In the genomic region with DNA sequence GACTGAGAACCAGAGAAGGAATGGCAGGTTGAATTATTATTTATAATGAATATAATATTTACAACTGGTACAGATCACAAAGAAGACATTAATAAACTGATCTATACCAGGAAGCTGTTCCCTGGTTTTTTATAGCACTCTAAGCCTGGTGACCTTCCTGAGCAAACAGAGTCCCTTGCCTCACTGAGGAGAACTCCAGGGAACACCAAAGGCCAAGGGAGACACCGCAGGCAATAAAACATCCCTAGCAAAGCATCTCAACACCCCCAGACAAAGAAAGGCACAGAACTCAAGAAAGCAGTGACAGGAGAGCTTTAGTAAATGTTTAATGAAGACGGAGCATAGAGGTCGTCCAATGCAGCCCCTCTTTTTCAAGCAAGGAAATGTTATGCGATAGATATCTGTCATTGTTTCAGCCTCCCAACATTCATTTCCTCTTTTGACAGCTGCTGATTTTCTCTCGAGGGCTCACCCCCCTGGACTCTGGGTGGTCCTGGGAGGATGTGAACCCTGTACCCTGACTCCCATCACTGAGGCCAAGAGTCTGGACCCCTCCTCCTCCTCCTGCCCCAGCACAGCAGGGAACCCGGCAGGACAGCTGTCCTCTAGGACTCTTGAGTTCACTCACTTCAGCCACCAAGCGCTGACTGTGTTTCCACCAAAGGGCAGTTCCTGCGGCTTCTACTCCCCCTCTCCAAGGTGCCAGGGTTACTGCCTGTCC, we compare ENCODE assay signal across 14 cellular contexts.
DNase-seq lines count a peak whose midpoint lies in the region; ATAC-seq and TF ChIP-seq lines count a peak whose summit lies in the region.
"Had no signal": no experiment of that assay in that cellular context is flagged by ENCODE, and none has a peak within 500 bp of the region (broad histone marks: within the 10 kb centered on the region; RNA-seq: fewer than 3 reads in every experiment).

No MANE protein-coding gene starts in this region.

- H3K4me1 Mint-ChIP-seq in activated CD4-positive, alpha-beta T cell treated with anti-CD3 and anti-CD28 coated beads, Interleukin-2, amount 10 ng/mL, durations not matched to agents 24 days and 14 days: peaks cover 64% of the 10 kb centered on the region
- H3K4me1 Mint-ChIP-seq in brain (peaks cover 74% of the 10 kb centered on the region), nephron progenitor cell (peaks cover 97% of the 10 kb centered on the region)

- DNase-seq in activated CD4-positive, alpha-beta T cell treated with anti-CD3 and anti-CD28 coated beads, Interleukin-2, amount 10 ng/mL, durations not matched to agents 24 days and 14 days: peak; percentile 52
- DNase-seq in activated CD4-positive, alpha-beta T cell treated with anti-CD3 and anti-CD28 coated beads, Interleukin-2, amount 50 U/mL, for 4 hours: no peak
- DNase-seq in nephron progenitor cell (no peak), GM19240 (ENCODE audit: insufficient read length, low spot score) (no peak), thyroid gland (no peak)
- DNase-seq: activated B cell treated with CpG ODN at 0.5 μM for 24 hours, mesendoderm, MG63, NCI-H2107, SK-N-SH had no signal

- H3K9me3 ChIP-seq in KOPT-K1 (ENCODE audit: insufficient read depth, low read length, poor library complexity, severe bottlenecking): no peaks in the 10 kb centered on the region
- H3K9me3 ChIP-seq in thyroid gland: no peaks in the 10 kb centered on the region
- H3K9me3 ChIP-seq: MG63, SK-N-SH had no signal

- intact Hi-C loops in activated CD4-positive, alpha-beta T cell treated with anti-CD3 and anti-CD28 coated beads, Interleukin-2, amount 10 ng/mL, durations not matched to agents 24 days and 14 days (cut with micrococcal nuclease): loop anchor here (10.0 kb wide), 1 partner anchor 151 kb away; no protein-coding TSS in a partner anchor
- intact Hi-C loops in thyroid gland (cut with DNase I): no loop called here

- H3K4me3 ChIP-seq in thyroid gland (replicated peaks in 1 of 3): no peak overlapping the region
- H3K4me3 ChIP-seq: MG63, smooth muscle cell had no signal

- H3K27ac Mint-ChIP-seq in activated CD4-positive, alpha-beta T cell treated with anti-CD3 and anti-CD28 coated beads, Interleukin-2, amount 10 ng/mL, durations not matched to agents 24 days and 14 days: peak overlapping the region; percentile 30
- H3K27ac Mint-ChIP-seq in brain (peak overlapping the region in 4 of 5 experiments; percentile 33 to 94 (median 70)), nephron progenitor cell (peak overlapping the region; percentile 83)
- H3K27ac Mint-ChIP-seq: activated B cell treated with CpG ODN at 0.5 μM for 24 hours had no signal

- no peaks in the 10 kb centered on the region for H3K27me3 Mint-ChIP-seq in activated CD4-positive, alpha-beta T cell treated with anti-CD3 and anti-CD28 coated beads, Interleukin-2, amount 10 ng/mL, durations not matched to agents 24 days and 14 days
- H3K27me3 Mint-ChIP-seq in brain (peaks cover 10% of the 10 kb centered on the region), nephron progenitor cell (ENCODE audit: low read depth, poor library complexity) (peaks cover 7% of the 10 kb centered on the region)

- H3K9me3 Mint-ChIP-seq in activated CD4-positive, alpha-beta T cell treated with anti-CD3 and anti-CD28 coated beads, Interleukin-2, amount 10 ng/mL, durations not matched to agents 24 days and 14 days: peaks cover 4% of the 10 kb centered on the region
- no peaks in the 10 kb centered on the region for H3K9me3 Mint-ChIP-seq in brain
- no peaks in the 10 kb centered on the region for H3K9me3 Mint-ChIP-seq in nephron progenitor cell
- H3K9me3 Mint-ChIP-seq: activated B cell treated with CpG ODN at 0.5 μM for 24 hours had no signal

- H3K27ac ChIP-seq in KOPT-K1 (ENCODE audit: low read depth, low read length, poor library complexity, severe bottlenecking) (peak overlapping the region; percentile 84), thyroid gland (no peak overlapping the region)

- no peaks in the 10 kb centered on the region for H3K27me3 ChIP-seq in thyroid gland
- H3K27me3 ChIP-seq: MG63 had no signal

- no peak for TF ChIP-seq POLR2A in thyroid gland (IDR thresholded peaks at IDR 0.05)

- peaks cover 0 to 15% of the 10 kb centered on the region in 2 donors for H3K4me1 ChIP-seq in thyroid gland

- no peak for TF ChIP-seq CTCF in brain (conservative IDR thresholded peaks at IDR 0.05)
- no peak for TF ChIP-seq CTCF in nephron progenitor cell (IDR thresholded peaks at IDR 0.05)
- no peak for TF ChIP-seq CTCF in thyroid gland (IDR thresholded peaks at IDR 0.05)

- H3K36me3 ChIP-seq in KOPT-K1 (ENCODE audit: insufficient read depth, low read length) (peaks cover 14% of the 10 kb centered on the region; the same call in 1 of the 2 replicates), thyroid gland (no peaks in the 10 kb centered on the region)
- H3K36me3 ChIP-seq: MG63 had no signal

- 70 to 78% methylated on average over 8 of the region's 8 CpGs for WGBS in thyroid gland, 2 donors

- H3K4me3 Mint-ChIP-seq in activated CD4-positive, alpha-beta T cell treated with anti-CD3 and anti-CD28 coated beads, Interleukin-2, amount 10 ng/mL, durations not matched to agents 24 days and 14 days: no peak overlapping the region
- H3K4me3 Mint-ChIP-seq in brain (no peak overlapping the region), nephron progenitor cell (peak overlapping the region; percentile 12)
- H3K4me3 Mint-ChIP-seq: activated B cell treated with CpG ODN at 0.5 μM for 24 hours had no signal

- H3K36me3 Mint-ChIP-seq in activated CD4-positive, alpha-beta T cell treated with anti-CD3 and anti-CD28 coated beads, Interleukin-2, amount 10 ng/mL, durations not matched to agents 24 days and 14 days (ENCODE audit: low read depth): peaks cover 7% of the 10 kb centered on the region
- H3K36me3 Mint-ChIP-seq in brain (no peaks in the 10 kb centered on the region), nephron progenitor cell (ENCODE audit: low read depth) (no peaks in the 10 kb centered on the region)

- ATAC-seq in GM19452 (IDR thresholded peaks at IDR 0.05; ENCODE audit: unreplicated experiment): no peak

Comparison
In these comparisons a context has a peak if more than half of its experiments do, and no peak if none do; other contexts are left out.
1. H3K27ac Mint-ChIP-seq: peak in every context shown above with its lines; median percentile 83 in nephron progenitor cell; 70 in brain; 30 in activated CD4-positive, alpha-beta T cell treated with anti-CD3 and anti-CD28 coated beads, Interleukin-2, amount 10 ng/mL, durations not matched to agents 24 days and 14 days.